Comparison of ENCODE assay signal across 24 cellular contexts in genomic region chrX:133370719-133371275, GRCh38. TPM values are rescaled to one million over a fixed set of nuclear protein-coding genes. Genes with fewer than 3 reads are reported as not detected.
"Had no signal": no experiment of that assay in that cellular context is flagged by ENCODE, and none has a peak within 500 bp of the region (broad histone marks: within the 10 kb centered on the region; RNA-seq: fewer than 3 reads in every experiment).

No MANE protein-coding gene starts in this region.

- H3K27ac ChIP-seq: tibial artery had no signal

- H3K4me3 Mint-ChIP-seq: activated CD8-positive, alpha-beta memory T cell treated with anti-CD3 and anti-CD28 coated beads, Interleukin-2, amount 10 ng/mL, durations not matched to agents 7 days and 5 days; activated CD8-positive, alpha-beta T cell treated with anti-CD3 and anti-CD28 coated beads for 36 hours; activated T-helper 1 cell treated with anti-CD3 and anti-CD28 coated beads, Interleukin-12 subunit alpha, Interleukin-12 subunit beta, Interleukin-2, Interleukin-4 antibody, amounts not matched to agents 30 ng/mL and 10 ng/mL and 1 ng/mL, durations not matched to agents 14 hours and 24 hours and 36 hours; brain; memory B cell; natural killer cell treated with Interleukin-12 subunit alpha and Interleukin-12 subunit beta and Interleukin-15 and Interleukin-18, amount 100 ng/mL, for 72 hours; stimulated activated effector memory CD8-positive, alpha-beta T cell treated with anti-CD3 and anti-CD28 coated beads, Interleukin-12 subunit alpha, Interleukin-12 subunit beta, amount 100 ng/mL, for 72 hours; stimulated activated naive CD8-positive, alpha-beta T cell treated with anti-CD3 and anti-CD28 coated beads, Interleukin-15, amount 100 ng/mL, for 72 hours; T-helper 1 cell treated with Interleukin-12 subunit alpha and Interleukin-12 subunit beta and Interleukin-4 antibody, amounts not matched to agents 30 μg/mL and 1 μg/mL, for 36 hours had no signal

- H3K27me3 Mint-ChIP-seq: activated CD8-positive, alpha-beta T cell treated with anti-CD3 and anti-CD28 coated beads for 36 hours; brain had no signal

- H3K36me3 ChIP-seq: tibial artery had no signal

- DNase-seq: activated CD4-positive, alpha-beta T cell treated with anti-CD3 and anti-CD28 coated beads for 48 hours; activated CD8-positive, alpha-beta memory T cell treated with anti-CD3 and anti-CD28 coated beads, Interleukin-2, amount 10 ng/mL, durations not matched to agents 7 days and 5 days; activated CD8-positive, alpha-beta T cell treated with anti-CD3 and anti-CD28 coated beads for 36 hours; activated gamma-delta T cell; activated T-cell treated with anti-CD3 and anti-CD28 coated beads for 4 hours; aorta; effector memory CD4-positive, alpha-beta T cell; foreskin melanocyte; hypothalamus; occipital lobe; posterior cingulate gyrus; small intestine; stimulated activated CD4-positive, alpha-beta T cell treated with anti-CD3 and anti-CD28 coated beads, Interleukin-2, amount 100 ng/mL, for 24 hours; stimulated activated naive CD8-positive, alpha-beta T cell treated with anti-CD3 and anti-CD28 coated beads, Interleukin-15, amount 100 ng/mL, for 72 hours; T1000; tibial artery had no signal

- H3K36me3 Mint-ChIP-seq: activated CD8-positive, alpha-beta memory T cell treated with anti-CD3 and anti-CD28 coated beads, Interleukin-2, amount 10 ng/mL, durations not matched to agents 7 days and 5 days; activated naive CD4-positive, alpha-beta T cell treated with anti-CD3 and anti-CD28 coated beads, Interleukin-2, amount 50 U/mL, for 72 hours; brain; memory B cell; natural killer cell treated with Interleukin-12 subunit alpha and Interleukin-12 subunit beta and Interleukin-15 and Interleukin-18, amount 100 ng/mL, for 72 hours; stimulated activated effector memory CD8-positive, alpha-beta T cell treated with anti-CD3 and anti-CD28 coated beads, Interleukin-12 subunit alpha, Interleukin-12 subunit beta, amount 100 ng/mL, for 72 hours had no signal

- ATAC-seq: activated CD8-positive, alpha-beta memory T cell treated with anti-CD3 and anti-CD28 coated beads, Interleukin-2, amount 10 ng/mL, durations not matched to agents 7 days and 5 days; activated CD8-positive, alpha-beta T cell treated with anti-CD3 and anti-CD28 coated beads for 36 hours; activated naive CD4-positive, alpha-beta T cell treated with anti-CD3 and anti-CD28 coated beads, Interleukin-2, amount 50 U/mL, for 72 hours; natural killer cell treated with Interleukin-12 subunit alpha and Interleukin-12 subunit beta and Interleukin-15 and Interleukin-18, amount 100 ng/mL, for 72 hours; sciatic nerve; stimulated activated effector memory CD8-positive, alpha-beta T cell treated with anti-CD3 and anti-CD28 coated beads, Interleukin-12 subunit alpha, Interleukin-12 subunit beta, amount 100 ng/mL, for 72 hours; stimulated activated naive CD8-positive, alpha-beta T cell treated with anti-CD3 and anti-CD28 coated beads, Interleukin-15, amount 100 ng/mL, for 72 hours had no signal

- H3K9me3 Mint-ChIP-seq: activated CD8-positive, alpha-beta T cell treated with anti-CD3 and anti-CD28 coated beads for 36 hours; activated naive CD4-positive, alpha-beta T cell treated with anti-CD3 and anti-CD28 coated beads, Interleukin-2, amount 50 U/mL, for 72 hours; activated T-helper 1 cell treated with anti-CD3 and anti-CD28 coated beads, Interleukin-12 subunit alpha, Interleukin-12 subunit beta, Interleukin-2, Interleukin-4 antibody, amounts not matched to agents 30 ng/mL and 10 ng/mL and 1 ng/mL, durations not matched to agents 14 hours and 24 hours and 36 hours; brain; memory B cell; natural killer cell treated with Interleukin-12 subunit alpha and Interleukin-12 subunit beta and Interleukin-15 and Interleukin-18, amount 100 ng/mL, for 72 hours; stimulated activated effector memory CD8-positive, alpha-beta T cell treated with anti-CD3 and anti-CD28 coated beads, Interleukin-12 subunit alpha, Interleukin-12 subunit beta, amount 100 ng/mL, for 72 hours; stimulated activated naive CD8-positive, alpha-beta T cell treated with anti-CD3 and anti-CD28 coated beads, Interleukin-15, amount 100 ng/mL, for 72 hours; T-helper 1 cell treated with Interleukin-12 subunit alpha and Interleukin-12 subunit beta and Interleukin-4 antibody, amounts not matched to agents 30 μg/mL and 1 μg/mL, for 36 hours had no signal

- H3K27me3 ChIP-seq: tibial artery had no signal

- FAIRE-seq: small intestine had no signal

- H3K4me3 ChIP-seq: tibial artery had no signal

- H3K9me3 ChIP-seq: tibial artery had no signal

- H3K4me1 Mint-ChIP-seq: activated CD8-positive, alpha-beta memory T cell treated with anti-CD3 and anti-CD28 coated beads, Interleukin-2, amount 10 ng/mL, durations not matched to agents 7 days and 5 days; memory B cell; stimulated activated effector memory CD8-positive, alpha-beta T cell treated with anti-CD3 and anti-CD28 coated beads, Interleukin-12 subunit alpha, Interleukin-12 subunit beta, amount 100 ng/mL, for 72 hours; stimulated activated naive CD8-positive, alpha-beta T cell treated with anti-CD3 and anti-CD28 coated beads, Interleukin-15, amount 100 ng/mL, for 72 hours had no signal

- H3K27ac Mint-ChIP-seq: activated CD8-positive, alpha-beta memory T cell treated with anti-CD3 and anti-CD28 coated beads, Interleukin-2, amount 10 ng/mL, durations not matched to agents 7 days and 5 days; activated CD8-positive, alpha-beta T cell treated with anti-CD3 and anti-CD28 coated beads for 36 hours; activated naive CD4-positive, alpha-beta T cell treated with anti-CD3 and anti-CD28 coated beads, Interleukin-2, amount 50 U/mL, for 72 hours; activated T-helper 1 cell treated with anti-CD3 and anti-CD28 coated beads, Interleukin-12 subunit alpha, Interleukin-12 subunit beta, Interleukin-2, Interleukin-4 antibody, amounts not matched to agents 30 ng/mL and 10 ng/mL and 1 ng/mL, durations not matched to agents 14 hours and 24 hours and 36 hours; memory B cell; natural killer cell treated with Interleukin-12 subunit alpha and Interleukin-12 subunit beta and Interleukin-15 and Interleukin-18, amount 100 ng/mL, for 72 hours; stimulated activated effector memory CD8-positive, alpha-beta T cell treated with anti-CD3 and anti-CD28 coated beads, Interleukin-12 subunit alpha, Interleukin-12 subunit beta, amount 100 ng/mL, for 72 hours; stimulated activated naive CD8-positive, alpha-beta T cell treated with anti-CD3 and anti-CD28 coated beads, Interleukin-15, amount 100 ng/mL, for 72 hours; T-helper 1 cell treated with Interleukin-12 subunit alpha and Interleukin-12 subunit beta and Interleukin-4 antibody, amounts not matched to agents 30 μg/mL and 1 μg/mL, for 36 hours had no signal

RNA-seq across cellular contexts. Expression of gene GPC4, which starts 44.5 kb away (rescaled TPM):
- total RNA-seq: activated CD8-positive, alpha-beta memory T cell treated with anti-CD3 and anti-CD28 coated beads, Interleukin-2, amount 10 ng/mL, durations not matched to agents 7 days and 5 days; activated CD8-positive, alpha-beta T cell treated with anti-CD3 and anti-CD28 coated beads for 36 hours; activated T-helper 1 cell treated with anti-CD3 and anti-CD28 coated beads, Interleukin-12 subunit alpha, Interleukin-12 subunit beta, Interleukin-2, Interleukin-4 antibody, amounts not matched to agents 30 ng/mL and 10 ng/mL and 1 ng/mL, durations not matched to agents 14 hours and 24 hours and 36 hours; natural killer cell treated with Interleukin-12 subunit alpha and Interleukin-12 subunit beta and Interleukin-15 and Interleukin-18, amount 100 ng/mL, for 72 hours had no signal
